Comparison of ENCODE assay signal across 9 cellular contexts in the genomic region with DNA sequence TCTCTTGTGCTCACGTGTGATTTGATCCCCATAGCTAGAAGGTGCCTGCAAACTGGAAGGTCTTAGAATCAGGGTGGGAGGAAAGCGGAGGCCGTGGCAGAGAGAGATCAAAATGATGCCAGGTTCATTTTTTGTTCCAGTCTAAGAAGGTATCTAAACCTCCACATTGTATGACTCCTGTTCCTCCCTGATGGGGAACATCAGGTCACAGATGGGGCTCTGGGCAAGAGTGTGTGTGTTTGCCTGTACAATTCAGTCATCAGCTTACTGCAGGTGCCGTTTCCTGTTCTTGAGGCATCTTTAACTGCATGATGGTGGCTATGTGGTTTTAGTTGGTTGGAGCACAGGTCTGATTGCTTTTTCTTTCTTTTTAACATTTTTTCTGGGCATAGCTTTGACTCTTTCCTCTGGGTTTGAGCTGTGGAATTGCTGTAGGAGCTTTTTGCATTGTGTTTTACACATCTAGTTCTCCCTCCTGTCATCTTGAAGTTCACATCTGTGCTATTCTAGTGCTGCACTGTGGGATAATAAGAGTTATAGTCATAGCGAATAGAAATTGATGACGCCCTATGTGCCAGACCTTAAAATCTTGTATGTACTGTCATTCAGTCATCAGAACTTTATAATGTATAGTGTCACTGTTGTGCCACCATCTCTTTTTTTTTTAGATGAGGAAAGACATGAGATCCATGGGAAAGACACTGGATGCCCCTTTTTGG. TPM values are rescaled to one million over a fixed set of nuclear protein-coding genes. Genes with fewer than 3 reads are reported as not detected.
DNase-seq lines count a peak whose midpoint lies in the region; ATAC-seq lines count a peak whose summit lies in the region.
"Had no signal": no experiment of that assay in that cellular context is flagged by ENCODE, and none has a peak within 500 bp of the region (broad histone marks: within the 10 kb centered on the region; RNA-seq: fewer than 3 reads in every experiment).

No MANE protein-coding gene starts in this region.

- H3K9me3 Mint-ChIP-seq in memory B cell: no peaks in the 10 kb centered on the region

- peak overlapping the region; percentile 77 for H3K27ac Mint-ChIP-seq in memory B cell

- peak overlapping the region; percentile 62 for H3K4me3 Mint-ChIP-seq in memory B cell

- ATAC-seq in GM18868 (IDR thresholded peaks at IDR 0.05; ENCODE audit: unreplicated experiment) (peak; percentile 78), HG02870 (IDR thresholded peaks at IDR 0.05; ENCODE audit: unreplicated experiment) (peak; percentile 87), memory B cell (ENCODE audit: low read depth) (peak; percentile 95), sciatic nerve (no peak)

- no peaks in the 10 kb centered on the region for H3K27me3 Mint-ChIP-seq in memory B cell

- no peaks in the 10 kb centered on the region for H3K36me3 Mint-ChIP-seq in memory B cell

- DNase-seq in T-helper 1 cell (peak in 3 of 5 donors; percentile 8 to 85 (median 11)), memory B cell (ENCODE audit: low spot score in 2 of 2) (peak; percentile 18 to 30), NCI-H526 treated with DMSO at 0.1 percent for 48 hours (lab: John Stamatoyannopoulos, UW) (no peak), sciatic nerve (ENCODE audit: low spot score) (no peak), DMS 273 treated with DMSO at 0.1 percent for 48 hours (lab: John Stamatoyannopoulos, UW) (no peak), NCI-H2081 (lab: John Stamatoyannopoulos, UW) (no peak)
- DNase-seq: GM23248 had no signal

- intact Hi-C loops in sciatic nerve (cut with DNase I): no loop called here

- peaks cover 29% of the 10 kb centered on the region for H3K4me1 Mint-ChIP-seq in memory B cell

RNA-seq across cellular contexts. Expression of a gene that starts 30.8 kb away (rescaled TPM):
- total RNA-seq in sciatic nerve: 71.6 TPM

Comparison
In these comparisons a context has a peak if more than half of its experiments do, and no peak if none do; other contexts are left out.
1. DNase-seq: peak in T-helper 1 cell (3 of 5) and memory B cell (2 of 2); none in NCI-H526 treated with DMSO at 0.1 percent for 48 hours (single experiment), sciatic nerve (single experiment), DMS 273 treated with DMSO at 0.1 percent for 48 hours (single experiment) and NCI-H2081 (0 of 2).